8 cellular contexts compared by ENCODE assay signal in the genomic region with DNA sequence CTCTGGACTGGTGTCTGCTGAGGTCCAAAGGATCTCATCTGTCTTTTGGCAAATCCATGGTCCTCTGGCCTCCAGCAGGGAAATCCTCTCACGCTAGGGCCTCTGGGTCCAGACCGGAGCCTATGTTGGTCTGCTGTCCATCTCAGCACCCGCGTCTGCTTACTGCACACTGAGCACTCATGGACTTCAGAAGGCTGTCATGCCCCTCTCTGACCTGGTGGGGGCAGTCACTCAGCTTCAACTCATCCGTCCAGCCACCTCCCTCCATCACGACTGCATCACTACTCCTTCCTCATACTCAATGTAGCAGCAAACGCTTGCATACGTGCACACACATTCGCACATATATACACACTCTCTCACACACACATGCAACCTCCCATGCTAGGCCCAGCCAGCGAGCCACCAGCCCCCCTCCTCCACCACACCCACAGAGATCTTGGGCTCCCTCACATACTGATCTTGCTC.
A peak's percentile ranks its signal among the peaks of the same experiment; 100 is the strongest.
DNase-seq lines count a peak whose midpoint lies in the region; ATAC-seq and TF ChIP-seq lines count a peak whose summit lies in the region.

No MANE protein-coding gene starts in this region.

- no peak overlapping the region for H3K27ac ChIP-seq in VCaP

- peak; percentile 35; the same call in 1 of the 2 replicates for TF ChIP-seq CTCF in VCaP (conservative IDR thresholded peaks at IDR 0.05)
- peak; percentile 50 for TF ChIP-seq CTCF in fibroblast of pulmonary artery (IDR thresholded peaks at IDR 0.05; ENCODE audit: low read length, missing control alignments)

- peak; percentile 24 for DNase-seq in NK-92 treated with Interleukin-12 subunit alpha and Interleukin-12 subunit beta, amount 100 ng/mL, for 24 hours (lab: John Stamatoyannopoulos, UW)
- DNase-seq in NK-92 (lab: John Stamatoyannopoulos, UW; ENCODE audit: unreplicated experiment) (no peak), HUDEP-2 (lab: John Stamatoyannopoulos, UW; ENCODE audit: unreplicated experiment in 76 of 76) (peak in 51 of 76 experiments; percentile 9 to 77 (median 33)), fibroblast of pulmonary artery (ENCODE audit: low read depth) (peak; percentile 55)
- peak; percentile 41 to 50 for DNase-seq in stimulated activated CD4-positive, alpha-beta T cell treated with anti-CD3 and anti-CD28 coated beads, Interleukin-2, amount 100 ng/mL, for 24 hours
- no peak for DNase-seq in effector CD8-positive, alpha-beta T cell (lab: John Stamatoyannopoulos, UW)

- peak; percentile 99 for ATAC-seq in GM21723 (IDR thresholded peaks at IDR 0.05; ENCODE audit: unreplicated experiment)

- H3K4me3 ChIP-seq in fibroblast of pulmonary artery (replicated peaks; ENCODE audit: low read depth, low read length) = no peak overlapping the region

Comparison
In these comparisons a context has a peak if more than half of its experiments do, and no peak if none do; other contexts are left out.
1. DNase-seq: peak in NK-92 treated with Interleukin-12 subunit alpha and Interleukin-12 subunit beta, amount 100 ng/mL, for 24 hours (single experiment), HUDEP-2 (51 of 76), fibroblast of pulmonary artery (single experiment) and stimulated activated CD4-positive, alpha-beta T cell treated with anti-CD3 and anti-CD28 coated beads, Interleukin-2, amount 100 ng/mL, for 24 hours (2 of 2); none in NK-92 (single experiment) and effector CD8-positive, alpha-beta T cell (single experiment).